Comparison of ENCODE assay signal across 1 cellular context in genomic region chr2:109558076-109558882, GRCh38.
A peak's percentile ranks its signal among the peaks of the same experiment; 100 is the strongest.
TF ChIP-seq lines count a peak whose summit lies in the region.

No MANE protein-coding gene starts in this region.

TF ChIP-seq in SK-N-SH, 30 proteins besides CTCF, POLR2A, EP300 and RAD21 (continued from another document):
- TF ChIP-seq PBX3 (IDR thresholded peaks at IDR 0.05) (peak; percentile 72), TCF12 (IDR thresholded peaks at IDR 0.05) (peak; percentile 66), MAX (IDR thresholded peaks at IDR 0.05; ENCODE audit: low read depth) (no peak), SMC3 (IDR thresholded peaks at IDR 0.05; ENCODE audit: low read depth, low read length) (no peak), TAF1 (IDR thresholded peaks at IDR 0.05; ENCODE audit: borderline replicate concordance, low read depth, low read length) (no peak), NFIC (IDR thresholded peaks at IDR 0.05; ENCODE audit: borderline replicate concordance) (peak; percentile 44), MXI1 (IDR thresholded peaks at IDR 0.05; ENCODE audit: low read depth, low read length) (no peak), GABPA (IDR thresholded peaks at IDR 0.05; ENCODE audit: low read depth) (no peak), RCOR1 (IDR thresholded peaks at IDR 0.05; ENCODE audit: low read length) (no peak), POLR2AphosphoS5 (IDR thresholded peaks at IDR 0.05; ENCODE audit: low read depth, low read length) (no peak), RXRA (IDR thresholded peaks at IDR 0.05; ENCODE audit: borderline replicate concordance, low read depth) (peak; percentile 69; the same call in 1 of the 2 replicates)
TF ChIP-seq in SK-N-SH: peak in this region for 6.
